Comparison of ENCODE assay signal across 19 cellular contexts in the genomic region with DNA sequence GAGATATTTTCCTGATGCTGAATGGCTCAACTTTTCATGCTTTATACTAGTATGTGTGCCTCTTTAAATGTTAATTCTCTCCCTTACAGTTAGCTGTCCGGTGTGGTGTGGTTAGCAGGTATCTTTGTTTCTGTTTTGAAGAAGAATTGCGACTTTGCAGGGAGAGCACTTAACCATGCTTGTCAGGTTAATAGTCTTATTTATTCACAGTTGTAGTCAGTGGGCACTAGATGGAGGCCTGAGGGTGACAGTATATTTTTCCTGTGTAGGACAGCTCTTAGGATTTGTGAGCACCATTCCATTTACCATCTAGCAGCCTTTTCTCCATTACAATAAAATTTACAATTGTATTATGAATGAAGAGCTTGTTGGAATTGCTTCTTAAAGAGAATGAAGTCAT. TPM values are rescaled to one million over a fixed set of nuclear protein-coding genes. Genes with fewer than 3 reads are reported as not detected.
DNase-seq lines count a peak whose midpoint lies in the region; ATAC-seq, FAIRE-seq and TF ChIP-seq lines count a peak whose summit lies in the region.
"Had no signal": no experiment of that assay in that cellular context is flagged by ENCODE, and none has a peak within 500 bp of the region (broad histone marks: within the 10 kb centered on the region; RNA-seq: fewer than 3 reads in every experiment).

No MANE protein-coding gene starts in this region.

- no peaks in the 10 kb centered on the region for H3K27me3 Mint-ChIP-seq in activated naive CD4-positive, alpha-beta T cell treated with anti-CD3 and anti-CD28 coated beads for 36 hours (ENCODE audit: low read depth)
- H3K27me3 Mint-ChIP-seq: IgD-negative memory B cell had no signal

- no peak for ATAC-seq in left cardiac atrium
- ATAC-seq: CD8-positive, alpha-beta T cell had no signal

- H4K20me1 ChIP-seq in H1 (replicated peaks in 1 of 2; ENCODE audit: control insufficient read depth in 1 of 2, insufficient read depth in 2 of 2, low read length in 2 of 2) (no peaks in the 10 kb centered on the region), neural cell (ENCODE audit: insufficient read depth) (no peaks in the 10 kb centered on the region)
- H4K20me1 ChIP-seq: BLaER1 treated with 17β-estradiol and CSF1 and Interleukin-3, amounts not matched to agents 10 nM and 100 nM had no signal

- no peak overlapping the region for H2BK15ac ChIP-seq in H1 (ENCODE audit: low read length)

- H3K23ac ChIP-seq in H1 (ENCODE audit: insufficient read length), result no peak overlapping the region

- H3K4me3 ChIP-seq in left ventricle myocardium inferior, result no peak overlapping the region
- peak overlapping the region in 1 of 4 experiments; percentile 28; a peak in 1 of 8 replicates for H3K4me3 ChIP-seq in H1 (ENCODE audit: extremely low read depth in 1 of 4, insufficient read depth in 2 of 4, low read depth in 3 of 4, low read length in 4 of 4)
- H3K4me3 ChIP-seq in neural cell (ENCODE audit: low read length), result no peak overlapping the region
- H3K4me3 ChIP-seq: BLaER1 treated with 17β-estradiol and CSF1 and Interleukin-3, amounts not matched to agents 10 nM and 100 nM had no signal

- no peak for TF ChIP-seq POLR2A in H1 (IDR thresholded peaks at IDR 0.05; ENCODE audit: control extremely low read depth in 1 of 2, low read depth in 2 of 2, low read length in 2 of 2)

- no peak overlapping the region for H2BK12ac ChIP-seq in H1 (ENCODE audit: low read depth, low read length)

- CTCF ChIA-PET in H1 (lab: Charles Lee; ENCODE audit: partially characterized antibody), result no interaction called here
- CTCF ChIA-PET in activated naive CD4-positive, alpha-beta T cell treated with anti-CD3 and anti-CD28 coated beads for 36 hours (lab: Charles Lee), result no interaction called here

- peak; percentile 39 for FAIRE-seq in H1 (lab: Jason Lieb, UNC)
- FAIRE-seq: A204.1 had no signal

- H3K56ac ChIP-seq in H1 (replicated peaks; ENCODE audit: insufficient read length, low read depth, low read length), result no peak overlapping the region

- TF ChIP-seq CTCF in left ventricle myocardium inferior (IDR thresholded peaks at IDR 0.05; ENCODE audit: borderline replicate concordance), result no peak
- TF ChIP-seq CTCF in H1 (IDR thresholded peaks at IDR 0.05; ENCODE audit: control extremely low read depth in 1 of 3, insufficient read depth in 1 of 3, low read depth in 1 of 3, low read length in 3 of 3), result no peak
- no peak for TF ChIP-seq CTCF in neural cell (IDR thresholded peaks at IDR 0.05; ENCODE audit: poor library complexity, severe bottlenecking)

- no peak overlapping the region for H3K4me3 Mint-ChIP-seq in activated naive CD4-positive, alpha-beta T cell treated with anti-CD3 and anti-CD28 coated beads for 36 hours
- H3K4me3 Mint-ChIP-seq: CD8-positive, alpha-beta T cell; IgD-negative memory B cell had no signal

- H3K79me2 ChIP-seq in H1 (ENCODE audit: control insufficient read depth in 1 of 2, insufficient read depth in 2 of 2, low read length in 2 of 2), result no peaks in the 10 kb centered on the region
- no peaks in the 10 kb centered on the region for H3K79me2 ChIP-seq in neural cell (replicated peaks; ENCODE audit: insufficient read depth, low read length)

- no peak overlapping the region for H3K14ac ChIP-seq in H1 (ENCODE audit: insufficient read length)

- no peak overlapping the region for H3K18ac ChIP-seq in H1 (ENCODE audit: extremely low read depth, low read length)

- H3K9me3 ChIP-seq in left ventricle myocardium inferior (replicated peaks) (no peaks in the 10 kb centered on the region), H1 (ENCODE audit: insufficient read depth in 2 of 2, low read depth in 1 of 2, low read length in 1 of 2) (no peaks in the 10 kb centered on the region), neural cell (ENCODE audit: low read length) (no peaks in the 10 kb centered on the region)

- H3K27me3 ChIP-seq in left ventricle myocardium inferior (ENCODE audit: low read depth), result no peaks in the 10 kb centered on the region
- no peaks in the 10 kb centered on the region for H3K27me3 ChIP-seq in H1 (replicated peaks in 1 of 4; ENCODE audit: control insufficient read depth in 3 of 4, extremely low read depth in 1 of 4, insufficient read depth in 3 of 4, low read length in 3 of 4)
- H3K27me3 ChIP-seq in neural cell (ENCODE audit: insufficient read depth, low read depth, low read length), result no peaks in the 10 kb centered on the region

- no peak overlapping the region for H2BK5ac ChIP-seq in H1 (ENCODE audit: low read depth, low read length)

- no peaks in the 10 kb centered on the region for H3K36me3 Mint-ChIP-seq in activated naive CD4-positive, alpha-beta T cell treated with anti-CD3 and anti-CD28 coated beads for 36 hours (ENCODE audit: low read depth)
- H3K36me3 Mint-ChIP-seq: CD8-positive, alpha-beta T cell; IgD-negative memory B cell had no signal

- H3K4me2 ChIP-seq in H1 (ENCODE audit: insufficient read depth in 1 of 2, low read depth in 2 of 2, low read length in 2 of 2), result peak overlapping the region; percentile 5 to 36; a peak in 2 of 4 replicates
- H3K4me2 ChIP-seq in neural cell (ENCODE audit: low read length), result no peak overlapping the region

- peaks cover 88% of the 10 kb centered on the region for H3K4me1 ChIP-seq in left ventricle myocardium inferior
- peaks cover 0 to 8% (median 3%) of the 10 kb centered on the region in 4 experiments; a peak in 4 of 7 replicates for H3K4me1 ChIP-seq in H1 (replicated peaks in 1 of 4; ENCODE audit: control insufficient read depth in 3 of 4, insufficient read depth in 4 of 4, low read length in 3 of 4)

- no peak overlapping the region for H4K91ac ChIP-seq in H1 (replicated peaks; ENCODE audit: insufficient read length, low read length)

- no peaks in the 10 kb centered on the region for H3K23me2 ChIP-seq in H1 (ENCODE audit: low read depth, low read length)

- no peak overlapping the region for H3K27ac Mint-ChIP-seq in activated naive CD4-positive, alpha-beta T cell treated with anti-CD3 and anti-CD28 coated beads for 36 hours
- H3K27ac Mint-ChIP-seq: CD8-positive, alpha-beta T cell; IgD-negative memory B cell had no signal

- H3K4me1 Mint-ChIP-seq in activated naive CD4-positive, alpha-beta T cell treated with anti-CD3 and anti-CD28 coated beads for 36 hours (ENCODE audit: low read depth), result no peaks in the 10 kb centered on the region

- H4K5ac ChIP-seq in H1 (ENCODE audit: insufficient read length, low read depth, low read length), result no peak overlapping the region

- DNase-seq in left ventricle myocardium inferior (no peak), left cardiac atrium (no peak), H1 (ENCODE audit: low read depth in 1 of 2, low spot score in 2 of 2) (no peak), NCI-H146 (lab: John Stamatoyannopoulos, UW) (no peak), DMS53 treated with DMSO at 0.1 percent for 48 hours (lab: John Stamatoyannopoulos, UW; ENCODE audit: unreplicated experiment) (no peak)
- no peak for DNase-seq in activated naive CD4-positive, alpha-beta T cell treated with anti-CD3 and anti-CD28 coated beads for 36 hours
- DNase-seq: CD8-positive, alpha-beta T cell; DMS79; Karpas-422; NCI-H1105; NCI-H1694; NCI-H2227 treated with DMSO at 0.1 percent for 48 hours; NCI-H510A treated with DMSO at 0.1 percent for 48 hours; NCI-H774 had no signal

- no peak overlapping the region for H2BK20ac ChIP-seq in H1 (ENCODE audit: low read length)

- H2AK5ac ChIP-seq in H1 (ENCODE audit: low read depth, low read length), result no peak overlapping the region

- TF ChIP-seq RAD21 in H1 (IDR thresholded peaks at IDR 0.05 in 1 of 2, conservative IDR thresholded peaks at IDR 0.05 in 1 of 2; ENCODE audit: low read depth in 2 of 2, low read length in 2 of 2) (no peak), neural cell (conservative IDR thresholded peaks at IDR 0.05) (no peak)

- H3K36me3 ChIP-seq in left ventricle myocardium inferior (no peaks in the 10 kb centered on the region), H1 (ENCODE audit: control insufficient read depth in 2 of 4, insufficient read depth in 4 of 4, low read length in 3 of 4) (no peaks in the 10 kb centered on the region), neural cell (ENCODE audit: insufficient read depth, low read length) (no peaks in the 10 kb centered on the region)
- H3K36me3 ChIP-seq: BLaER1 treated with 17β-estradiol and CSF1 and Interleukin-3, amounts not matched to agents 10 nM and 100 nM had no signal

- no peaks in the 10 kb centered on the region for H3K9me2 ChIP-seq in neural cell (ENCODE audit: insufficient read depth, low read length)

- intact Hi-C loops in left ventricle myocardium inferior (cut with micrococcal nuclease), result no loop called here
- intact Hi-C loops in left cardiac atrium (cut with DNase I), result no loop called here
- intact Hi-C loops in activated naive CD4-positive, alpha-beta T cell treated with anti-CD3 and anti-CD28 coated beads for 36 hours (cut with micrococcal nuclease), result no loop called here

- H3K9ac ChIP-seq in H1 (replicated peaks in 1 of 4; ENCODE audit: extremely low read depth in 1 of 4, low read depth in 3 of 4, low read length in 3 of 4) (no peak overlapping the region), neural cell (ENCODE audit: low read length) (no peak overlapping the region)
- H3K9ac ChIP-seq: BLaER1 treated with 17β-estradiol and CSF1 and Interleukin-3, amounts not matched to agents 10 nM and 100 nM had no signal

- H3K4ac ChIP-seq in H1 (replicated peaks; ENCODE audit: insufficient read length, low read depth, low read length), result no peak overlapping the region

- no peak overlapping the region for H2BK120ac ChIP-seq in H1 (replicated peaks; ENCODE audit: low read depth, low read length)

- TF ChIP-seq EP300 in H1 (IDR thresholded peaks at IDR 0.05; ENCODE audit: borderline replicate concordance in 1 of 2, low read depth in 2 of 2, low read length in 2 of 2) (no peak), neural cell (conservative IDR thresholded peaks at IDR 0.05; ENCODE audit: poor library complexity, severe bottlenecking) (peak; percentile 17)

- POLR2A ChIA-PET in H1 (lab: Charles Lee; ENCODE audit: partially characterized antibody), result no interaction called here

- H4K8ac ChIP-seq in H1 (ENCODE audit: extremely low read depth, insufficient read depth, low read length), result no peak overlapping the region

- H3F3A ChIP-seq in neural cell (ENCODE audit: insufficient read depth, low read length, poor library complexity, severe bottlenecking), result no peaks in the 10 kb centered on the region

- peak overlapping the region; percentile 83 for H3K27ac ChIP-seq in left ventricle myocardium inferior (replicated peaks)
- H3K27ac ChIP-seq in H1 (ENCODE audit: low read depth, low read length), result no peak overlapping the region
- H3K27ac ChIP-seq in neural cell (ENCODE audit: low read length), result no peak overlapping the region
- H3K27ac ChIP-seq: BLaER1 treated with 17β-estradiol and CSF1 and Interleukin-3, amounts not matched to agents 10 nM and 100 nM had no signal

- H2AFZ ChIP-seq in H1 (ENCODE audit: low read length) (no peak overlapping the region), neural cell (ENCODE audit: low read depth, low read length) (no peak overlapping the region)

- H3K9me3 Mint-ChIP-seq in activated naive CD4-positive, alpha-beta T cell treated with anti-CD3 and anti-CD28 coated beads for 36 hours, result no peaks in the 10 kb centered on the region
- H3K9me3 Mint-ChIP-seq: CD8-positive, alpha-beta T cell had no signal

- WGBS in H1 (ENCODE audit: extremely low coverage in 1 of 2, insufficient coverage in 1 of 2, insufficient read length in 1 of 2, insufficient replicate concordance in 2 of 2, low coverage in 1 of 2, low lambda C conversion rate in 2 of 2, missing lambda C conversion rate in 1 of 2), 2 experiments, result 7% methylated on average over 2 of the region's 2 CpGs; no CpG with 5 or more reads in 1 of the 2 experiments

- no peaks in the 10 kb centered on the region for H3K79me1 ChIP-seq in H1 (ENCODE audit: low read depth, low read length)

RNA-seq across cellular contexts. Expression of gene PDE3A, which starts 34.9 kb away (rescaled TPM):
- total RNA-seq in left ventricle myocardium inferior (161 TPM), left cardiac atrium (100 to 1,000 TPM in 1 of 2 donors, 10 to 100 TPM in 1; 66.8 to 157 TPM)
- total RNA-seq in H1 (2021; fragmentation: NEBNext Ultra II Directional; extraction: Animal tissue kit (Norgen Biotek cat#: 25700)), result 3.3 and 3.4 TPM in 2 replicates
- polyA plus RNA-seq in H1 (2011; rRNA removed) (0.91 and 1.4 TPM in 2 replicates), neural cell (0.56 and 0.94 TPM in 2 replicates)
- polyA plus RNA-seq in H1 (2011; cell fraction: cytosol; rRNA removed), result 1.4 TPM
- polyA plus RNA-seq in H1 (2011; cell fraction: nucleus; rRNA removed), result 1.3 TPM
- 1.4 to 2.6 TPM (median 1.7 TPM) in 4 replicates for polyA plus RNA-seq in H1 (2012, experiment 1 of 2)
- 0.10 TPM for polyA plus RNA-seq in H1 (2012, experiment 2 of 2)
- polyA plus RNA-seq in H1 (2013, experiment 1 of 2), result 1.7 TPM
- polyA plus RNA-seq in H1 (2013, experiment 2 of 2), result 1.7 TPM
- polyA minus RNA-seq in H1 (2011; rRNA and poly(A)+ RNA removed), result 8.4 and 11.5 TPM in 2 replicates
- 5.0 TPM for polyA minus RNA-seq in H1 (2011; cell fraction: cytosol; rRNA and poly(A)+ RNA removed)
- polyA minus RNA-seq in H1 (2011; cell fraction: nucleus; rRNA and poly(A)+ RNA removed), result 9.2 TPM
- polyA minus RNA-seq in neural cell, result 3.2 TPM in 2 replicates
- total RNA-seq in activated naive CD4-positive, alpha-beta T cell treated with anti-CD3 and anti-CD28 coated beads for 36 hours, result not detected
- total RNA-seq: CD8-positive, alpha-beta T cell; MCF 10A had no signal
- polyA plus RNA-seq: IgD-negative memory B cell had no signal

Comparison
In these comparisons a context has a peak if more than half of its experiments do, and no peak if none do; other contexts are left out.
1. RNA of gene PDE3A, which starts 34.9 kb away (total RNA-seq): 161 TPM in left ventricle myocardium inferior (single experiment) and 66.8 to 157 TPM in left cardiac atrium; 3.3 to 3.4 TPM in H1 and not detected in activated naive CD4-positive, alpha-beta T cell treated with anti-CD3 and anti-CD28 coated beads for 36 hours; every median in the first group is over 10 times any median in the second.